Comparison of ENCODE assay signal across 18 cellular contexts in the genomic region with DNA sequence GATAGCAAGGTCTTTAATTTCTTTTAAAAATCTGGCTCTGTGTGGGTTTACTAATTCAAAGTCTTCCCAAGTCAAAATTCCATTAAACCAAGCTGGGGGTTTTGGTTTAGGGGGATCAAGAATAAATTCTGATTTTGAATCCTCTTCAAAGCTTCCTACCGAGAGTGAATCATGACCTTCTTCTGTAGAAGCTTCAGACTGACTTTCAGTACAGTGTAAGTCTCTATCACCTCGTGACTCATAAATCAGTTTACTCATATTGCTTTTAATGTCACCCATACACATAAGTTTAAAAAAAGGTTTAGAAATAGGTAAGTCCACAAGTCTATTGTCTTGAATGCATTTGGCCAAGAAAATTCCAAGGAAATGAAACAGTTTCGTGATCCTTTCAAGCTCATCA.
DNase-seq lines count a peak whose midpoint lies in the region; ATAC-seq and TF ChIP-seq lines count a peak whose summit lies in the region.
"Had no signal": no experiment of that assay in that cellular context is flagged by ENCODE, and none has a peak within 500 bp of the region (broad histone marks: within the 10 kb centered on the region; RNA-seq: fewer than 3 reads in every experiment).

No MANE protein-coding gene starts in this region.

- no peak overlapping the region for H2AFZ ChIP-seq in PC-3 (ENCODE audit: low read length)

- H3K4me3 Mint-ChIP-seq in activated naive CD4-positive, alpha-beta T cell treated with anti-CD3 and anti-CD28 coated beads, Interleukin-2, amount 10 ng/mL, durations not matched to agents 7 days and 5 days: no peak overlapping the region
- H3K4me3 Mint-ChIP-seq in stimulated activated effector memory CD8-positive, alpha-beta T cell treated with anti-CD3 and anti-CD28 coated beads, Interleukin-12 subunit alpha, Interleukin-12 subunit beta, amount 100 ng/mL, for 72 hours: no peak overlapping the region
- H3K4me3 Mint-ChIP-seq: activated CD4-positive, alpha-beta memory T cell treated with anti-CD3 and anti-CD28 coated beads, Interleukin-2, amount 10 ng/mL, durations not matched to agents 7 days and 5 days had no signal

- no peak overlapping the region for H3K27ac ChIP-seq in PC-3 (ENCODE audit: low read length)
- H3K27ac ChIP-seq: coronary artery, epithelial cell of prostate, left lung, sigmoid colon, thoracic aorta had no signal

- no peaks in the 10 kb centered on the region for H3K4me1 Mint-ChIP-seq in activated naive CD4-positive, alpha-beta T cell treated with anti-CD3 and anti-CD28 coated beads, Interleukin-2, amount 10 ng/mL, durations not matched to agents 7 days and 5 days
- peaks cover 6% of the 10 kb centered on the region for H3K4me1 Mint-ChIP-seq in stimulated activated effector memory CD8-positive, alpha-beta T cell treated with anti-CD3 and anti-CD28 coated beads, Interleukin-12 subunit alpha, Interleukin-12 subunit beta, amount 100 ng/mL, for 72 hours
- H3K4me1 Mint-ChIP-seq: activated CD4-positive, alpha-beta memory T cell treated with anti-CD3 and anti-CD28 coated beads, Interleukin-2, amount 10 ng/mL, durations not matched to agents 7 days and 5 days had no signal

- TSS peak; percentile 59 for BruUV-seq in PC-3 (replicated peaks; lab: Mats Ljungman, UMichigan)

- H3K9me2 ChIP-seq in PC-3 (replicated peaks; ENCODE audit: low read length): no peaks in the 10 kb centered on the region

- no peaks in the 10 kb centered on the region for H3K9me3 Mint-ChIP-seq in activated naive CD4-positive, alpha-beta T cell treated with anti-CD3 and anti-CD28 coated beads, Interleukin-2, amount 50 U/mL, for 72 hours
- no peaks in the 10 kb centered on the region for H3K9me3 Mint-ChIP-seq in activated naive CD4-positive, alpha-beta T cell treated with anti-CD3 and anti-CD28 coated beads, Interleukin-2, amount 10 ng/mL, durations not matched to agents 7 days and 5 days
- no peaks in the 10 kb centered on the region for H3K9me3 Mint-ChIP-seq in stimulated activated effector memory CD8-positive, alpha-beta T cell treated with anti-CD3 and anti-CD28 coated beads, Interleukin-12 subunit alpha, Interleukin-12 subunit beta, amount 100 ng/mL, for 72 hours
- H3K9me3 Mint-ChIP-seq: activated CD4-positive, alpha-beta memory T cell treated with anti-CD3 and anti-CD28 coated beads, Interleukin-2, amount 10 ng/mL, durations not matched to agents 7 days and 5 days had no signal

- no peaks in the 10 kb centered on the region for H3K9me3 ChIP-seq in PC-3 (ENCODE audit: low read length)
- H3K9me3 ChIP-seq: left lung, sigmoid colon, thoracic aorta had no signal

- H3F3A ChIP-seq in PC-3 (ENCODE audit: low read length, unreplicated experiment): no peaks in the 10 kb centered on the region

- no peak for TF ChIP-seq CTCF in PC-3 (conservative IDR thresholded peaks at IDR 0.05; ENCODE audit: low read depth, low read length)
- no peak for TF ChIP-seq CTCF in choroid plexus epithelial cell (conservative IDR thresholded peaks at IDR 0.05; ENCODE audit: low read depth, low read length)

- no peak overlapping the region for H3K9ac ChIP-seq in PC-3 (ENCODE audit: low read length)

- H3K4me2 ChIP-seq in PC-3 (ENCODE audit: low read length): no peak overlapping the region

- H3K36me3 Mint-ChIP-seq in activated naive CD4-positive, alpha-beta T cell treated with anti-CD3 and anti-CD28 coated beads, Interleukin-2, amount 50 U/mL, for 72 hours: peaks cover 13 to 47% of the 10 kb centered on the region in 2 donors
- peaks cover 60% of the 10 kb centered on the region for H3K36me3 Mint-ChIP-seq in activated naive CD4-positive, alpha-beta T cell treated with anti-CD3 and anti-CD28 coated beads, Interleukin-2, amount 10 ng/mL, durations not matched to agents 7 days and 5 days
- H3K36me3 Mint-ChIP-seq in stimulated activated effector memory CD8-positive, alpha-beta T cell treated with anti-CD3 and anti-CD28 coated beads, Interleukin-12 subunit alpha, Interleukin-12 subunit beta, amount 100 ng/mL, for 72 hours: peaks cover 100% of the 10 kb centered on the region

- no peak for DNase-seq in activated naive CD4-positive, alpha-beta T cell treated with anti-CD3 and anti-CD28 coated beads, Interleukin-2, amount 50 U/mL, for 72 hours (ENCODE audit: low spot score in 2 of 2)
- no peak for DNase-seq in activated naive CD4-positive, alpha-beta T cell treated with anti-CD3 and anti-CD28 coated beads, Interleukin-2, amount 10 ng/mL, durations not matched to agents 7 days and 5 days
- peak; percentile 27 for DNase-seq in PC-3
- DNase-seq in choroid plexus epithelial cell (ENCODE audit: low read depth): peak; percentile 40
- DNase-seq in stimulated activated effector memory CD8-positive, alpha-beta T cell treated with anti-CD3 and anti-CD28 coated beads, Interleukin-12 subunit alpha, Interleukin-12 subunit beta, amount 100 ng/mL, for 72 hours (ENCODE audit: low spot score in 2 of 2): no peak
- no peak for DNase-seq in COLO668 (lab: John Stamatoyannopoulos, UW; ENCODE audit: unreplicated experiment)
- no peak for DNase-seq in SK-N-DZ (ENCODE audit: low spot score)
- no peak for DNase-seq in activated effector memory CD4-positive, alpha-beta T cell treated with Interleukin-2 at 50 U/mL for 16 hours
- DNase-seq: activated CD4-positive, alpha-beta memory T cell treated with anti-CD3 and anti-CD28 coated beads, Interleukin-2, amount 10 ng/mL, durations not matched to agents 7 days and 5 days; activated effector memory CD4-positive, alpha-beta T cell treated with anti-CD3 and anti-CD28 coated beads, Interleukin-2, amount 50 U/mL, for 16 hours; left lung; NCI-H526; OCI-M1; sigmoid colon; stimulated activated CD4-positive, alpha-beta T cell treated with anti-CD3 and anti-CD28 coated beads, Interleukin-2, amount 100 ng/mL, for 48 hours had no signal

- intact Hi-C loops in PC-3 (cut with micrococcal nuclease): no loop called here

- peak overlapping the region in 1 of 2 donors; percentile 79 for H3K27ac Mint-ChIP-seq in activated naive CD4-positive, alpha-beta T cell treated with anti-CD3 and anti-CD28 coated beads, Interleukin-2, amount 50 U/mL, for 72 hours
- H3K27ac Mint-ChIP-seq in activated naive CD4-positive, alpha-beta T cell treated with anti-CD3 and anti-CD28 coated beads, Interleukin-2, amount 10 ng/mL, durations not matched to agents 7 days and 5 days: no peak overlapping the region
- peak overlapping the region; percentile 26 for H3K27ac Mint-ChIP-seq in stimulated activated effector memory CD8-positive, alpha-beta T cell treated with anti-CD3 and anti-CD28 coated beads, Interleukin-12 subunit alpha, Interleukin-12 subunit beta, amount 100 ng/mL, for 72 hours
- H3K27ac Mint-ChIP-seq: activated CD4-positive, alpha-beta memory T cell treated with anti-CD3 and anti-CD28 coated beads, Interleukin-2, amount 10 ng/mL, durations not matched to agents 7 days and 5 days had no signal

- peak; percentile 95 to 96 for ATAC-seq in activated naive CD4-positive, alpha-beta T cell treated with anti-CD3 and anti-CD28 coated beads, Interleukin-2, amount 50 U/mL, for 72 hours
- peak; percentile 56 for ATAC-seq in PC-3
- ATAC-seq in stimulated activated effector memory CD8-positive, alpha-beta T cell treated with anti-CD3 and anti-CD28 coated beads, Interleukin-12 subunit alpha, Interleukin-12 subunit beta, amount 100 ng/mL, for 72 hours: peak; percentile 88
- ATAC-seq: left lung had no signal

- no peaks in the 10 kb centered on the region for H3K27me3 ChIP-seq in PC-3 (ENCODE audit: low read length)
- H3K27me3 ChIP-seq: left lung, sigmoid colon had no signal

- H3K79me2 ChIP-seq in PC-3 (ENCODE audit: low read length): no peaks in the 10 kb centered on the region

- no peak overlapping the region for H3K4me3 ChIP-seq in PC-3 (ENCODE audit: low read length)
- no peak overlapping the region for H3K4me3 ChIP-seq in choroid plexus epithelial cell (ENCODE audit: low read depth, low read length)
- H3K4me3 ChIP-seq: coronary artery, left lung, sigmoid colon, thoracic aorta had no signal

- CTCF ChIA-PET in activated naive CD4-positive, alpha-beta T cell treated with anti-CD3 and anti-CD28 coated beads, Interleukin-2, amount 10 ng/mL, durations not matched to agents 7 days and 5 days (lab: Charles Lee): no interaction called here
- CTCF ChIA-PET in PC-3 (lab: Charles Lee): no interaction called here

- H3K4me1 ChIP-seq in PC-3 (ENCODE audit: insufficient read depth, low read length): no peaks in the 10 kb centered on the region
- H3K4me1 ChIP-seq: left lung, sigmoid colon had no signal

- no peaks in the 10 kb centered on the region for H3K27me3 Mint-ChIP-seq in activated naive CD4-positive, alpha-beta T cell treated with anti-CD3 and anti-CD28 coated beads, Interleukin-2, amount 10 ng/mL, durations not matched to agents 7 days and 5 days
- H3K27me3 Mint-ChIP-seq: activated CD4-positive, alpha-beta memory T cell treated with anti-CD3 and anti-CD28 coated beads, Interleukin-2, amount 10 ng/mL, durations not matched to agents 7 days and 5 days had no signal

- H3K36me3 ChIP-seq in PC-3 (ENCODE audit: low read depth, low read length): peaks cover 59% of the 10 kb centered on the region

- POLR2A ChIA-PET in PC-3 (lab: Charles Lee; ENCODE audit: unreplicated experiment): interaction anchor here (0.6 kb wide), 1 partner anchor 99 kb away, joined by 3 read pairs; no protein-coding TSS in a partner anchor

- H4K20me1 ChIP-seq in PC-3 (ENCODE audit: low read length): no peaks in the 10 kb centered on the region

Comparison
In these comparisons a context has a peak if more than half of its experiments do, and no peak if none do; other contexts are left out.
1. DNase-seq: peak in PC-3 (single experiment) and choroid plexus epithelial cell (single experiment); none in activated naive CD4-positive, alpha-beta T cell treated with anti-CD3 and anti-CD28 coated beads, Interleukin-2, amount 50 U/mL, for 72 hours (0 of 2), activated naive CD4-positive, alpha-beta T cell treated with anti-CD3 and anti-CD28 coated beads, Interleukin-2, amount 10 ng/mL, durations not matched to agents 7 days and 5 days (single experiment), stimulated activated effector memory CD8-positive, alpha-beta T cell treated with anti-CD3 and anti-CD28 coated beads, Interleukin-12 subunit alpha, Interleukin-12 subunit beta, amount 100 ng/mL, for 72 hours (0 of 2), COLO668 (single experiment), SK-N-DZ (single experiment) and activated effector memory CD4-positive, alpha-beta T cell treated with Interleukin-2 at 50 U/mL for 16 hours (single experiment).
2. Peak in every context shown above with its lines, with median percentiles within 50 percentile points of each other: ATAC-seq.